ENCODE assay signal across 8 cellular contexts in genomic region chr1:161305872-161306519, GRCh38. TPM values are rescaled to one million over a fixed set of nuclear protein-coding genes. Genes with fewer than 3 reads are reported as not detected.
A peak's percentile ranks its signal among the peaks of the same experiment; 100 is the strongest.
DNase-seq lines count a peak whose midpoint lies in the region; ATAC-seq and TF ChIP-seq lines count a peak whose summit lies in the region.

No MANE protein-coding gene starts in this region.

- ATAC-seq in HG02885 (IDR thresholded peaks at IDR 0.05; ENCODE audit: poor library complexity, unreplicated experiment), result peak; percentile 75

- POLR2A ChIA-PET in Caco-2 (lab: Charles Lee), result no interaction called here

- no peak overlapping the region for H3K27ac Mint-ChIP-seq in Caco-2 (ENCODE audit: unreplicated experiment)

- no peak overlapping the region for H3K4me3 Mint-ChIP-seq in Caco-2 (ENCODE audit: unreplicated experiment)

- TF ChIP-seq CTCF in GM12873 (IDR thresholded peaks at IDR 0.05; ENCODE audit: insufficient read depth, low read depth, low read length, missing control alignments) (peak; percentile 56), epithelial cell of proximal tubule (conservative IDR thresholded peaks at IDR 0.05; ENCODE audit: low read depth, low read length) (peak; percentile 39), Caco-2 (IDR thresholded peaks at IDR 0.05; ENCODE audit: insufficient read depth in 1 of 2, low read depth in 1 of 2, low read length in 1 of 2, severe bottlenecking in 1 of 2, unreplicated experiment in 1 of 2) (no peak)

- no peaks in the 10 kb centered on the region for H3K27me3 Mint-ChIP-seq in Caco-2 (ENCODE audit: insufficient read depth, unreplicated experiment)

- no peaks in the 10 kb centered on the region for H3K27me3 ChIP-seq in mononuclear cell (ENCODE audit: insufficient read depth, low read length)
- H3K27me3 ChIP-seq in Caco-2 (replicated peaks; ENCODE audit: control insufficient read depth, insufficient read depth, low read length), result no peaks in the 10 kb centered on the region

- no peaks in the 10 kb centered on the region for H3K9me3 Mint-ChIP-seq in Caco-2 (ENCODE audit: unreplicated experiment)

- BruUV-seq in Caco-2 (replicated peaks; lab: Mats Ljungman, UMichigan), result no TSS peak

- DNase-seq in NCI-H510A (lab: John Stamatoyannopoulos, UW) (peak; percentile 69), epithelial cell of proximal tubule (ENCODE audit: low read depth) (no peak), Caco-2 (no peak)
- peak; percentile 50 for DNase-seq in activated CD8-positive, alpha-beta memory T cell treated with anti-CD3 and anti-CD28 coated beads, Interleukin-2, amount 50 U/mL, for 24 hours (ENCODE audit: extremely low read depth)
- peak; percentile 62 to 85 for DNase-seq in stimulated activated CD8-positive, alpha-beta memory T cell treated with anti-CD3 and anti-CD28 coated beads, Interleukin-2, amount 100 ng/mL, for 48 hours (ENCODE audit: low read depth in 2 of 2)

- no peaks in the 10 kb centered on the region for H3K36me3 ChIP-seq in Caco-2 (ENCODE audit: control insufficient read depth, insufficient read depth, low read length)

- H3K9me3 ChIP-seq in mononuclear cell (ENCODE audit: low read depth, low read length) (no peaks in the 10 kb centered on the region), Caco-2 (no peaks in the 10 kb centered on the region)

- H3K4me3 ChIP-seq in epithelial cell of proximal tubule (ENCODE audit: low read depth, low read length), result peak overlapping the region; percentile 69
- H3K4me3 ChIP-seq in mononuclear cell (ENCODE audit: low read length), result peak overlapping the region; percentile 67
- no peak overlapping the region for H3K4me3 ChIP-seq in Caco-2 (ENCODE audit: low read depth, low read length)

- H3K4me1 ChIP-seq in mononuclear cell (ENCODE audit: insufficient read depth, low read length), result peaks cover 32% of the 10 kb centered on the region
- H3K4me1 ChIP-seq in Caco-2, result 0 out of 2 replicates have a peak, but pooled peaks cover 3% of the 10 kb centered on the region

- no peaks in the 10 kb centered on the region for H3K4me1 Mint-ChIP-seq in Caco-2 (ENCODE audit: low read depth, unreplicated experiment)

- no peaks in the 10 kb centered on the region for H3K36me3 Mint-ChIP-seq in Caco-2 (ENCODE audit: insufficient read depth, unreplicated experiment)

- intact Hi-C loops in Caco-2 (cut with micrococcal nuclease; ENCODE audit: unreplicated experiment), result no loop called here

- CTCF ChIA-PET in Caco-2 (lab: Charles Lee), result no interaction called here

RNA-seq across cellular contexts. Expression of gene MPZ, which starts 3.8 kb away (rescaled TPM):
- total RNA-seq in epithelial cell of proximal tubule, result 0.69 and 1.2 TPM in 2 replicates
- total RNA-seq in mononuclear cell, result 1.0 TPM
- 0.20 and 0.23 TPM in 2 replicates for total RNA-seq in Caco-2 (2022)

RNA-seq across cellular contexts. Expression of gene SDHC, which starts 8.2 kb away (rescaled TPM):
- total RNA-seq in epithelial cell of proximal tubule (12.7 and 15.8 TPM in 2 replicates), mononuclear cell (22.7 TPM), Caco-2 (2022) (261 and 268 TPM in 2 replicates)

RNA-seq across cellular contexts. Expression of gene PCP4L1, which starts 47.5 kb away (rescaled TPM):
- total RNA-seq in epithelial cell of proximal tubule (0.35 TPM in 1 of 2 replicates, not detected in the other), mononuclear cell (not detected), Caco-2 (2022) (2.5 and 3.3 TPM in 2 replicates)

Comparison
In these comparisons a context has a peak if more than half of its experiments do, and no peak if none do; other contexts are left out.
1. CTCF ChIP-seq: peak in GM12873 (single experiment) and epithelial cell of proximal tubule (single experiment); none in Caco-2 (0 of 2).
2. DNase-seq: peak in NCI-H510A (single experiment), activated CD8-positive, alpha-beta memory T cell treated with anti-CD3 and anti-CD28 coated beads, Interleukin-2, amount 50 U/mL, for 24 hours (single experiment) and stimulated activated CD8-positive, alpha-beta memory T cell treated with anti-CD3 and anti-CD28 coated beads, Interleukin-2, amount 100 ng/mL, for 48 hours (2 of 2); none in epithelial cell of proximal tubule (single experiment) and Caco-2 (0 of 2).
3. RNA of gene SDHC, which starts 8.2 kb away (total RNA-seq): 261 to 268 TPM in Caco-2; 22.7 TPM in mononuclear cell (single experiment) and 12.7 to 15.8 TPM in epithelial cell of proximal tubule; every median in the first group is over 10 times any median in the second.